In the genomic region with DNA sequence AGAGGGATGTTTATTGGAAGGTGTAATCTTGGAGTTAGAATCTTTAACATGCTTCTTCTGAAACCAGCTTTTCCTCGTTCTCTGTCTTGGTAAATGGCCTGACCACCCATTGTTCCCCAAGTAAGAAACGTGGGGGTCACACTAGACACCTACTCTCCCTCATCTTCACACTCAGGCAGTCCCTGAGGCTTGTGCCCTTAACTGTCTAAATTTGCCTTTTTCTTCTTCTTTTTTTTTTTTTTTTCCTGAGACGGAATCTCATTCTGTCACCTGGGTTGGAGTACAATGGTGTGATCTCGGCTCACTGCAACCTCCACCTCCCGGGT, we compare ENCODE assay signal across 1 cellular context.
TF ChIP-seq lines count a peak whose summit lies in the region.

No MANE protein-coding gene starts in this region.

TF ChIP-seq in K562, 482 proteins besides CTCF, POLR2A, EP300 and RAD21:
- TF ChIP-seq HEY1 (CRISPR knock-in tag; IDR thresholded peaks at IDR 0.05; ENCODE audit: borderline replicate concordance) (no peak), CEBPB (tag; IDR thresholded peaks at IDR 0.05) (0 out of 2 replicates have a peak, but pooled peaks have one; percentile 13)
